ENCODE assay signal across 9 cellular contexts in the genomic region with DNA sequence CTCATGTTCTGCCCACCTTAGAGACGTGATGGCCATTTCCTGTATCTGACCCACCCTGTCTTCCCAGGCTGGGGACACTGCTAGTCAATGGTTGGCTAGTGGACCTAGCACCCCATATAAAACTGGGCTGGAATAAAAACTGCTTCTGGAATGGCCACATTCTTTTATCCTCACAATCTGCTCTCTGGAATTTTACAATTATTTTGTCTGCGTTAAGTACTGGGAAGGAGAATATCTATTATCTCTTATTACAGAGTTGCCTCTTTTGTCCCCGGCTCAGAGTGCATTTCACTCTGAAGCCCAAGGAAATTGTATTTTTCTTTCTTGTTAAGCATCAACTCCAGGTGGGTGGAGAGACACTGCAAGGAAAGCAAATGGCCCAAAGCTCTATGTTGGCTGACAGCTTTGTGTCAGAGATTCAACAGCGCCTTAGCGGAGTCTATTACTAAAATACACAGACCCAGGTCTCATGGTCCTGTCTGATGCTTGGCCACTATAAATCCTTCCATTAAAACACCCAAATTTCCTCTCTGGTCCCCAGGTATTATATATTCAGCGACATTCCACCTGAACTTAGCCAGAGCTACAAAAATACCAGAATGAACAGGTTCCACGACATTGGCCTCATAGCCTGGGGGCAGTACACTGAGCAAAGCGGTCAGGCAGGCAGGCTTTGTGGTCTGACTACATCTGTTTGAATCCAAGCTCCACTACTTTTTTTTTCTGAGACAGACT.
DNase-seq lines count a peak whose midpoint lies in the region; ATAC-seq, FAIRE-seq and TF ChIP-seq lines count a peak whose summit lies in the region.
"Had no signal": no experiment of that assay in that cellular context is flagged by ENCODE, and none has a peak within 500 bp of the region (broad histone marks: within the 10 kb centered on the region; RNA-seq: fewer than 3 reads in every experiment).

No MANE protein-coding gene starts in this region.

- no peaks in the 10 kb centered on the region for H3K27me3 ChIP-seq in ACC112 (ENCODE audit: insufficient read depth, low read length)
- no peaks in the 10 kb centered on the region for H3K27me3 ChIP-seq in muscle layer of colon (ENCODE audit: control insufficient read depth in 1 of 2, insufficient read depth in 2 of 2, low read length in 2 of 2)
- H3K27me3 ChIP-seq: uterus had no signal

- peak overlapping the region; percentile 4 for H3K27ac ChIP-seq in ACC112 (ENCODE audit: low read depth, low read length)
- peak overlapping the region; percentile 84 for H3K27ac ChIP-seq in muscle layer of colon (ENCODE audit: low read depth, low read length)

- H3K4me3 ChIP-seq in ACC112 (ENCODE audit: low read depth, low read length) (peak overlapping the region; percentile 83), HFF-Myc (replicated peaks; ENCODE audit: low read depth, low read length) (peak overlapping the region; percentile 90), muscle layer of colon (ENCODE audit: low read depth in 1 of 2, low read length in 2 of 2) (peak overlapping the region; percentile 72 to 74)

- no peaks in the 10 kb centered on the region for H3K9me3 ChIP-seq in muscle layer of colon (ENCODE audit: low read length)
- H3K9me3 ChIP-seq: uterus had no signal

- H3K36me3 Mint-ChIP-seq in central memory CD8-positive, alpha-beta T cell (ENCODE audit: insufficient read depth): no peaks in the 10 kb centered on the region

- H3K4me1 Mint-ChIP-seq in central memory CD8-positive, alpha-beta T cell: peaks cover 14% of the 10 kb centered on the region

- H3K36me3 ChIP-seq in ACC112 (ENCODE audit: insufficient read depth, low read length): no peaks in the 10 kb centered on the region
- H3K36me3 ChIP-seq in muscle layer of colon (ENCODE audit: insufficient read depth, low read length): no peaks in the 10 kb centered on the region
- H3K36me3 ChIP-seq: uterus had no signal

- H3K9ac ChIP-seq in muscle layer of colon (ENCODE audit: low read length): no peak overlapping the region

- H3K27ac Mint-ChIP-seq in central memory CD8-positive, alpha-beta T cell (ENCODE audit: low read depth): no peak overlapping the region

- H3K27me3 Mint-ChIP-seq in central memory CD8-positive, alpha-beta T cell: peaks cover 59% of the 10 kb centered on the region

- H3K4me3 Mint-ChIP-seq in central memory CD8-positive, alpha-beta T cell: peak overlapping the region; percentile 47

- no peak for ATAC-seq in central memory CD8-positive, alpha-beta T cell (replicated peaks; ENCODE audit: extremely low read depth, poor library complexity, severe bottlenecking)
- ATAC-seq in HG03097 (IDR thresholded peaks at IDR 0.05; ENCODE audit: low FRiP score, unreplicated experiment): no peak

- FAIRE-seq in urothelium cell line (lab: Jason Lieb, UNC): no peak

- no peak overlapping the region for H2AFZ ChIP-seq in ACC112 (ENCODE audit: low read length, unreplicated experiment)

- no peak for DNase-seq in HFF-Myc (ENCODE audit: extremely low read depth, low read depth)
- no peak for DNase-seq in central memory CD8-positive, alpha-beta T cell (ENCODE audit: low spot score in 2 of 2)
- no peak for DNase-seq in GM03348 (ENCODE audit: low spot score)
- DNase-seq in Kasumi-1 (lab: John Stamatoyannopoulos, UW): no peak
- DNase-seq in urothelium cell line (ENCODE audit: low spot score): no peak
- DNase-seq: uterus had no signal

- H3K4me1 ChIP-seq in ACC112 (ENCODE audit: control insufficient read depth, insufficient read depth, low read length, unreplicated experiment) (peaks cover 51% of the 10 kb centered on the region), muscle layer of colon (ENCODE audit: insufficient read depth, low read length) (peaks cover 39% of the 10 kb centered on the region)
- H3K4me1 ChIP-seq: uterus had no signal

- H3K79me2 ChIP-seq in ACC112 (ENCODE audit: control insufficient read depth, insufficient read depth, low read length, unreplicated experiment): peaks cover 21% of the 10 kb centered on the region

- no peaks in the 10 kb centered on the region for H3K9me3 Mint-ChIP-seq in central memory CD8-positive, alpha-beta T cell

- TF ChIP-seq CTCF in HFF-Myc (IDR thresholded peaks at IDR 0.05; ENCODE audit: low read depth, low read length, missing control alignments): no peak
